10 cellular contexts compared by ENCODE assay signal in genomic region chr3:152557302-152557999, GRCh38.
A peak's percentile ranks its signal among the peaks of the same experiment; 100 is the strongest.
DNase-seq lines count a peak whose midpoint lies in the region; ATAC-seq, FAIRE-seq and TF ChIP-seq lines count a peak whose summit lies in the region.
"Had no signal": no experiment of that assay in that cellular context is flagged by ENCODE, and none has a peak within 500 bp of the region (broad histone marks: within the 10 kb centered on the region; RNA-seq: fewer than 3 reads in every experiment).

No MANE protein-coding gene starts in this region.

- TF ChIP-seq CTCF in CD8-positive, alpha-beta T cell (IDR thresholded peaks at IDR 0.05) = no peak

- no peak overlapping the region for H3K4me3 Mint-ChIP-seq in CD8-positive, alpha-beta T cell
- H3K4me3 Mint-ChIP-seq: CD4-positive, CD25-positive, alpha-beta regulatory T cell had no signal

- no peaks in the 10 kb centered on the region for H3K27me3 ChIP-seq in muscle layer of duodenum (ENCODE audit: low read depth, low read length)
- no peaks in the 10 kb centered on the region for H3K27me3 ChIP-seq in CD8-positive, alpha-beta T cell (ENCODE audit: insufficient read depth, low read length)

- no peak overlapping the region for H3K4me3 ChIP-seq in muscle layer of duodenum (ENCODE audit: low read depth in 1 of 2, low read length in 2 of 2)
- H3K4me3 ChIP-seq in CD8-positive, alpha-beta T cell (ENCODE audit: low read depth, low read length) = no peak overlapping the region

- no peak for DNase-seq in activated CD4-positive, CD25-positive, alpha-beta regulatory T cell treated with anti-CD3 and anti-CD28 coated beads, Interleukin-2, amount 50 U/mL, for 72 hours
- DNase-seq in HuH-7.5 (ENCODE audit: low spot score) (no peak), GM12892 (ENCODE audit: insufficient read length) (no peak)
- no peak for DNase-seq in CD8-positive, alpha-beta T cell
- DNase-seq: activated CD8-positive, alpha-beta memory T cell treated with anti-CD3 and anti-CD28 coated beads, Interleukin-2, amount 50 U/mL, for 48 hours had no signal

- H3K36me3 Mint-ChIP-seq in CD8-positive, alpha-beta T cell = no peaks in the 10 kb centered on the region
- H3K36me3 Mint-ChIP-seq: CD4-positive, CD25-positive, alpha-beta regulatory T cell had no signal

- no peak overlapping the region for H3K27ac Mint-ChIP-seq in CD8-positive, alpha-beta T cell

- intact Hi-C loops in CD8-positive, alpha-beta T cell (cut with DNase I, micrococcal nuclease) = no loop called here

- FAIRE-seq in GM12892 (lab: Jason Lieb, UNC) = no peak

- no peaks in the 10 kb centered on the region for H3K9me3 ChIP-seq in muscle layer of duodenum (ENCODE audit: control insufficient read depth in 1 of 2, low read length in 2 of 2)
- no peaks in the 10 kb centered on the region for H3K9me3 ChIP-seq in CD8-positive, alpha-beta T cell (ENCODE audit: low read length)

- no peaks in the 10 kb centered on the region for H3K4me1 ChIP-seq in muscle layer of duodenum (ENCODE audit: control insufficient read depth in 1 of 2, insufficient read depth in 2 of 2, low read length in 2 of 2)
- no peaks in the 10 kb centered on the region for H3K4me1 ChIP-seq in CD8-positive, alpha-beta T cell (ENCODE audit: insufficient read depth, low read length)

- H3K27ac ChIP-seq in muscle layer of duodenum (ENCODE audit: low read length) = peak overlapping the region; percentile 2
- H3K27ac ChIP-seq in CD8-positive, alpha-beta T cell (ENCODE audit: low read depth, low read length) = no peak overlapping the region

- POLR2A ChIA-PET in CD8-positive, alpha-beta T cell (lab: Charles Lee) = no interaction called here

- no peaks in the 10 kb centered on the region for H3K9me3 Mint-ChIP-seq in CD8-positive, alpha-beta T cell

- no peaks in the 10 kb centered on the region for H3K36me3 ChIP-seq in muscle layer of duodenum (ENCODE audit: control insufficient read depth in 1 of 2, insufficient read depth in 2 of 2, low read length in 2 of 2)
- no peaks in the 10 kb centered on the region for H3K36me3 ChIP-seq in CD8-positive, alpha-beta T cell (ENCODE audit: insufficient read depth, low read length)

- CTCF ChIA-PET in CD8-positive, alpha-beta T cell (lab: Charles Lee) = interaction anchor here (0.8 kb wide), 1 partner anchor 33 kb away, joined by 3 read pairs; no protein-coding TSS in a partner anchor

- H3K27me3 Mint-ChIP-seq in CD8-positive, alpha-beta T cell (ENCODE audit: low read depth) = no peaks in the 10 kb centered on the region

- peak; percentile 68 for ATAC-seq in GM18517 (IDR thresholded peaks at IDR 0.05; ENCODE audit: unreplicated experiment)
- peak; percentile 67 for ATAC-seq in GM21723 (IDR thresholded peaks at IDR 0.05; ENCODE audit: unreplicated experiment)
- peak; percentile 41 for ATAC-seq in HG03565 (IDR thresholded peaks at IDR 0.05; ENCODE audit: unreplicated experiment)
- ATAC-seq in CD8-positive, alpha-beta T cell = no peak

- no peaks in the 10 kb centered on the region for H3K4me1 Mint-ChIP-seq in CD8-positive, alpha-beta T cell (ENCODE audit: low read depth)
- H3K4me1 Mint-ChIP-seq: CD4-positive, CD25-positive, alpha-beta regulatory T cell had no signal

- no peak for TF ChIP-seq POLR2A in GM12892 (IDR thresholded peaks at IDR 0.05; ENCODE audit: low read depth, low read length)
